In the genomic region with DNA sequence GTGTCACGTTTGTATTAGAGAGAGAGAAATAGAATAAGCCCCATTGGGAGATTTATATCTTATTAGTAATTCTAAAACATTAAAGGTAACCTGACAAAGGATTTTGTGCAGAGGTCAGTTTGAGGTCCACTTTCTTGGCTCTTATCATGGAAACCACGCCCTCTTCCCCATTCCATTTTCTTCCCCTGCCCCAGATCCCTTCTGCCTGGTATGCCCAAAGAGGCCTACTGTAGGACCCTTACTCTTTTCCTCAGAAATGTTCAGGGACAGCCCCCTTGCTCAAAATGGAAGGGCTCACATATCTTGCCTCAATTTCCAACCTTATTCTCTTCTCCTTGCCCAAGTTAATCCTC, we compare ENCODE assay signal across 2 cellular contexts.
TF ChIP-seq lines count a peak whose summit lies in the region.

No MANE protein-coding gene starts in this region.

TF ChIP-seq in A549, 52 proteins besides CTCF, POLR2A, EP300 and RAD21:
- TF ChIP-seq, protein P1, sequence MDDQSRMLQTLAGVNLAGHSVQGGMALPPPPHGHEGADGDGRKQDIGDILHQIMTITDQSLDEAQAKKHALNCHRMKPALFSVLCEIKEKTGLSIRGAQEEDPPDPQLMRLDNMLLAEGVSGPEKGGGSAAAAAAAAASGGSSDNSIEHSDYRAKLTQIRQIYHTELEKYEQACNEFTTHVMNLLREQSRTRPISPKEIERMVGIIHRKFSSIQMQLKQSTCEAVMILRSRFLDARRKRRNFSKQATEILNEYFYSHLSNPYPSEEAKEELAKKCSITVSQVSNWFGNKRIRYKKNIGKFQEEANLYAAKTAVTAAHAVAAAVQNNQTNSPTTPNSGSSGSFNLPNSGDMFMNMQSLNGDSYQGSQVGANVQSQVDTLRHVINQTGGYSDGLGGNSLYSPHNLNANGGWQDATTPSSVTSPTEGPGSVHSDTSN (IDR thresholded peaks at IDR 0.05): no peak
- TF ChIP-seq RNF2 (IDR thresholded peaks at IDR 0.05; ENCODE audit: borderline replicate concordance, low read depth) (no peak), SMC3 (IDR thresholded peaks at IDR 0.05) (no peak), KDM1A (IDR thresholded peaks at IDR 0.05; ENCODE audit: low read depth) (no peak), MAZ (IDR thresholded peaks at IDR 0.05; ENCODE audit: borderline replicate concordance, low read depth, low read length) (no peak), PHF8 (IDR thresholded peaks at IDR 0.05; ENCODE audit: borderline replicate concordance, low read depth) (no peak), CBX8 (IDR thresholded peaks at IDR 0.05) (no peak), JUNB (IDR thresholded peaks at IDR 0.05) (no peak), EHF (CRISPR knock-in tag; IDR thresholded peaks at IDR 0.05) (no peak), NR3C1 (IDR thresholded peaks at IDR 0.05) (no peak), TFCP2L1 (CRISPR knock-in tag; IDR thresholded peaks at IDR 0.05) (no peak), CBX2 (IDR thresholded peaks at IDR 0.05; ENCODE audit: borderline replicate concordance, low read depth) (no peak), FOXS1 (CRISPR knock-in tag; IDR thresholded peaks at IDR 0.05) (no peak), HOXB5 (CRISPR knock-in tag; IDR thresholded peaks at IDR 0.05) (no peak), CEBPB (IDR thresholded peaks at IDR 0.05) (no peak), POLR2AphosphoS2 (conservative IDR thresholded peaks at IDR 0.05; ENCODE audit: low read length) (no peak)
- TF ChIP-seq, protein P2, sequence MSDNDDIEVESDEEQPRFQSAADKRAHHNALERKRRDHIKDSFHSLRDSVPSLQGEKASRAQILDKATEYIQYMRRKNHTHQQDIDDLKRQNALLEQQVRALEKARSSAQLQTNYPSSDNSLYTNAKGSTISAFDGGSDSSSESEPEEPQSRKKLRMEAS (IDR thresholded peaks at IDR 0.05): no peak
- TF ChIP-seq, protein P3, sequence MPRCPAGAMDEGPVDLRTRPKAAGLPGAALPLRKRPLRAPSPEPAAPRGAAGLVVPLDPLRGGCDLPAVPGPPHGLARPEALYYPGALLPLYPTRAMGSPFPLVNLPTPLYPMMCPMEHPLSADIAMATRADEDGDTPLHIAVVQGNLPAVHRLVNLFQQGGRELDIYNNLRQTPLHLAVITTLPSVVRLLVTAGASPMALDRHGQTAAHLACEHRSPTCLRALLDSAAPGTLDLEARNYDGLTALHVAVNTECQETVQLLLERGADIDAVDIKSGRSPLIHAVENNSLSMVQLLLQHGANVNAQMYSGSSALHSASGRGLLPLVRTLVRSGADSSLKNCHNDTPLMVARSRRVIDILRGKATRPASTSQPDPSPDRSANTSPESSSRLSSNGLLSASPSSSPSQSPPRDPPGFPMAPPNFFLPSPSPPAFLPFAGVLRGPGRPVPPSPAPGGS (IDR thresholded peaks at IDR 0.05): no peak
- TF ChIP-seq, protein P4, sequence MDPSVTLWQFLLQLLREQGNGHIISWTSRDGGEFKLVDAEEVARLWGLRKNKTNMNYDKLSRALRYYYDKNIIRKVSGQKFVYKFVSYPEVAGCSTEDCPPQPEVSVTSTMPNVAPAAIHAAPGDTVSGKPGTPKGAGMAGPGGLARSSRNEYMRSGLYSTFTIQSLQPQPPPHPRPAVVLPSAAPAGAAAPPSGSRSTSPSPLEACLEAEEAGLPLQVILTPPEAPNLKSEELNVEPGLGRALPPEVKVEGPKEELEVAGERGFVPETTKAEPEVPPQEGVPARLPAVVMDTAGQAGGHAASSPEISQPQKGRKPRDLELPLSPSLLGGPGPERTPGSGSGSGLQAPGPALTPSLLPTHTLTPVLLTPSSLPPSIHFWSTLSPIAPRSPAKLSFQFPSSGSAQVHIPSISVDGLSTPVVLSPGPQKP (IDR thresholded peaks at IDR 0.05; ENCODE audit: low read depth, low read length): no peak
- TF ChIP-seq, protein P5, sequence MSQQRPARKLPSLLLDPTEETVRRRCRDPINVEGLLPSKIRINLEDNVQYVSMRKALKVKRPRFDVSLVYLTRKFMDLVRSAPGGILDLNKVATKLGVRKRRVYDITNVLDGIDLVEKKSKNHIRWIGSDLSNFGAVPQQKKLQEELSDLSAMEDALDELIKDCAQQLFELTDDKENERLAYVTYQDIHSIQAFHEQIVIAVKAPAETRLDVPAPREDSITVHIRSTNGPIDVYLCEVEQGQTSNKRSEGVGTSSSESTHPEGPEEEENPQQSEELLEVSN (IDR thresholded peaks at IDR 0.05; ENCODE audit: borderline replicate concordance, low read depth): no peak

TF ChIP-seq in K562, 482 proteins besides CTCF, POLR2A, EP300 and RAD21 (continues in another document):
- TF ChIP-seq HCFC1 (IDR thresholded peaks at IDR 0.05; ENCODE audit: low read depth, low read length): no peak
- TF ChIP-seq, protein P6, sequence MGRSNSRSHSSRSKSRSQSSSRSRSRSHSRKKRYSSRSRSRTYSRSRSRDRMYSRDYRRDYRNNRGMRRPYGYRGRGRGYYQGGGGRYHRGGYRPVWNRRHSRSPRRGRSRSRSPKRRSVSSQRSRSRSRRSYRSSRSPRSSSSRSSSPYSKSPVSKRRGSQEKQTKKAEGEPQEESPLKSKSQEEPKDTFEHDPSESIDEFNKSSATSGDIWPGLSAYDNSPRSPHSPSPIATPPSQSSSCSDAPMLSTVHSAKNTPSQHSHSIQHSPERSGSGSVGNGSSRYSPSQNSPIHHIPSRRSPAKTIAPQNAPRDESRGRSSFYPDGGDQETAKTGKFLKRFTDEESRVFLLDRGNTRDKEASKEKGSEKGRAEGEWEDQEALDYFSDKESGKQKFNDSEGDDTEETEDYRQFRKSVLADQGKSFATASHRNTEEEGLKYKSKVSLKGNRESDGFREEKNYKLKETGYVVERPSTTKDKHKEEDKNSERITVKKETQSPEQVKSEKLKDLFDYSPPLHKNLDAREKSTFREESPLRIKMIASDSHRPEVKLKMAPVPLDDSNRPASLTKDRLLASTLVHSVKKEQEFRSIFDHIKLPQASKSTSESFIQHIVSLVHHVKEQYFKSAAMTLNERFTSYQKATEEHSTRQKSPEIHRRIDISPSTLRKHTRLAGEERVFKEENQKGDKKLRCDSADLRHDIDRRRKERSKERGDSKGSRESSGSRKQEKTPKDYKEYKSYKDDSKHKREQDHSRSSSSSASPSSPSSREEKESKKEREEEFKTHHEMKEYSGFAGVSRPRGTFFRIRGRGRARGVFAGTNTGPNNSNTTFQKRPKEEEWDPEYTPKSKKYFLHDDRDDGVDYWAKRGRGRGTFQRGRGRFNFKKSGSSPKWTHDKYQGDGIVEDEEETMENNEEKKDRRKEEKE (IDR thresholded peaks at IDR 0.05; ENCODE audit: borderline replicate concordance in 1 of 2, control insufficient read depth in 1 of 2, low read depth in 2 of 2, low read length in 1 of 2): no peak
- no peak for TF ChIP-seq PHF21A (IDR thresholded peaks at IDR 0.05; ENCODE audit: borderline replicate concordance, low read depth)
- TF ChIP-seq, protein P7, sequence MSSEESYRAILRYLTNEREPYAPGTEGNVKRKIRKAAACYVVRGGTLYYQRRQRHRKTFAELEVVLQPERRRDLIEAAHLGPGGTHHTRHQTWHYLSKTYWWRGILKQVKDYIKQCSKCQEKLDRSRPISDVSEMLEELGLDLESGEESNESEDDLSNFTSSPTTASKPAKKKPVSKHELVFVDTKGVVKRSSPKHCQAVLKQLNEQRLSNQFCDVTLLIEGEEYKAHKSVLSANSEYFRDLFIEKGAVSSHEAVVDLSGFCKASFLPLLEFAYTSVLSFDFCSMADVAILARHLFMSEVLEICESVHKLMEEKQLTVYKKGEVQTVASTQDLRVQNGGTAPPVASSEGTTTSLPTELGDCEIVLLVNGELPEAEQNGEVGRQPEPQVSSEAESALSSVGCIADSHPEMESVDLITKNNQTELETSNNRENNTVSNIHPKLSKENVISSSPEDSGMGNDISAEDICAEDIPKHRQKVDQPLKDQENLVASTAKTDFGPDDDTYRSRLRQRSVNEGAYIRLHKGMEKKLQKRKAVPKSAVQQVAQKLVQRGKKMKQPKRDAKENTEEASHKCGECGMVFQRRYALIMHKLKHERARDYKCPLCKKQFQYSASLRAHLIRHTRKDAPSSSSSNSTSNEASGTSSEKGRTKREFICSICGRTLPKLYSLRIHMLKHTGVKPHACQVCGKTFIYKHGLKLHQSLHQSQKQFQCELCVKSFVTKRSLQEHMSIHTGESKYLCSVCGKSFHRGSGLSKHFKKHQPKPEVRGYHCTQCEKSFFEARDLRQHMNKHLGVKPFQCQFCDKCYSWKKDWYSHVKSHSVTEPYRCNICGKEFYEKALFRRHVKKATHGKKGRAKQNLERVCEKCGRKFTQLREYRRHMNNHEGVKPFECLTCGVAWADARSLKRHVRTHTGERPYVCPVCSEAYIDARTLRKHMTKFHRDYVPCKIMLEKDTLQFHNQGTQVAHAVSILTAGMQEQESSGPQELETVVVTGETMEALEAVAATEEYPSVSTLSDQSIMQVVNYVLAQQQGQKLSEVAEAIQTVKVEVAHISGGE (CRISPR knock-in tag; IDR thresholded peaks at IDR 0.05): peak in 1 of 3 experiments; percentile 80; a peak in 2 of 6 replicates
- TF ChIP-seq, protein P8, sequence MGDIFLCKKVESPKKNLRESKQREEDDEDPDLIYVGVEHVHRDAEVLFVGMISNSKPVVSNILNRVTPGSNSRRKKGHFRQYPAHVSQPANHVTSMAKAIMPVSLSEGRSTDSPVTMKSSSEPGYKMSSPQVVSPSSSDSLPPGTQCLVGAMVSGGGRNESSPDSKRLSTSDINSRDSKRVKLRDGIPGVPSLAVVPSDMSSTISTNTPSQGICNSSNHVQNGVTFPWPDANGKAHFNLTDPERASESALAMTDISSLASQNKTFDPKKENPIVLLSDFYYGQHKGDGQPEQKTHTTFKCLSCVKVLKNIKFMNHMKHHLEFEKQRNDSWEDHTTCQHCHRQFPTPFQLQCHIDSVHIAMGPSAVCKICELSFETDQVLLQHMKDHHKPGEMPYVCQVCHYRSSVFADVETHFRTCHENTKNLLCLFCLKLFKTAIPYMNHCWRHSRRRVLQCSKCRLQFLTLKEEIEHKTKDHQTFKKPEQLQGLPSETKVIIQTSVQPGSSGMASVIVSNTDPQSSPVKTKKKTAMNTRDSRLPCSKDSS (IDR thresholded peaks at IDR 0.05; ENCODE audit: low read depth, partially characterized antibody): no peak
- TF ChIP-seq NCOA6 (IDR thresholded peaks at IDR 0.05): no peak
- TF ChIP-seq NUFIP1 (IDR thresholded peaks at IDR 0.05; ENCODE audit: partially characterized antibody): no peak
- no peak for TF ChIP-seq JUND (IDR thresholded peaks at IDR 0.05; ENCODE audit: borderline replicate concordance, low read depth, low read length)
- TF ChIP-seq JUND (tag; IDR thresholded peaks at IDR 0.05; ENCODE audit: borderline replicate concordance, low read depth, low read length): peak; percentile 5; the same call in 1 of the 3 replicates
- TF ChIP-seq PHF20 (IDR thresholded peaks at IDR 0.05; ENCODE audit: partially characterized antibody): no peak
- no peak for TF ChIP-seq ZEB2 (IDR thresholded peaks at IDR 0.05)
- TF ChIP-seq FOXA3 (CRISPR knock-in tag; conservative IDR thresholded peaks at IDR 0.05 in 1 of 2, IDR thresholded peaks at IDR 0.05 in 1 of 2): no peak
- no peak for TF ChIP-seq HDAC2 (IDR thresholded peaks at IDR 0.05)
- no peak for TF ChIP-seq NR2C2 (CRISPR knock-in tag; IDR thresholded peaks at IDR 0.05)
- TF ChIP-seq NR2C2 (tag; IDR thresholded peaks at IDR 0.05): peak; percentile 10
- TF ChIP-seq DPF2 (IDR thresholded peaks at IDR 0.05): 0 out of 2 replicates have a peak, but pooled peaks have one; percentile 76
- TF ChIP-seq, protein P9, sequence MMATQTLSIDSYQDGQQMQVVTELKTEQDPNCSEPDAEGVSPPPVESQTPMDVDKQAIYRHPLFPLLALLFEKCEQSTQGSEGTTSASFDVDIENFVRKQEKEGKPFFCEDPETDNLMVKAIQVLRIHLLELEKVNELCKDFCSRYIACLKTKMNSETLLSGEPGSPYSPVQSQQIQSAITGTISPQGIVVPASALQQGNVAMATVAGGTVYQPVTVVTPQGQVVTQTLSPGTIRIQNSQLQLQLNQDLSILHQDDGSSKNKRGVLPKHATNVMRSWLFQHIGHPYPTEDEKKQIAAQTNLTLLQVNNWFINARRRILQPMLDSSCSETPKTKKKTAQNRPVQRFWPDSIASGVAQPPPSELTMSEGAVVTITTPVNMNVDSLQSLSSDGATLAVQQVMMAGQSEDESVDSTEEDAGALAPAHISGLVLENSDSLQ (IDR thresholded peaks at IDR 0.05): 0 out of 2 replicates have a peak, but pooled peaks have one; percentile 2
- no peak for TF ChIP-seq SOX6 (IDR thresholded peaks at IDR 0.05)
- no peak for TF ChIP-seq POLR2G (IDR thresholded peaks at IDR 0.05; ENCODE audit: low read depth, low read length)
- TF ChIP-seq SMARCA4 (IDR thresholded peaks at IDR 0.05): no peak
- TF ChIP-seq XRCC3 (IDR thresholded peaks at IDR 0.05): no peak
- TF ChIP-seq ZNF133 (CRISPR knock-in tag; IDR thresholded peaks at IDR 0.05): no peak
- TF ChIP-seq ZNF57 (CRISPR knock-in tag; IDR thresholded peaks at IDR 0.05): no peak
- TF ChIP-seq ETS2 (tag; IDR thresholded peaks at IDR 0.05; ENCODE audit: borderline replicate concordance, poor library complexity, severe bottlenecking): no peak
- TF ChIP-seq SMAD2 (IDR thresholded peaks at IDR 0.05; ENCODE audit: low read depth, low read length): no peak
- TF ChIP-seq NEUROD1 (IDR thresholded peaks at IDR 0.05; ENCODE audit: borderline replicate concordance, low read depth, low read length, partially characterized antibody): no peak
- TF ChIP-seq, protein P10, sequence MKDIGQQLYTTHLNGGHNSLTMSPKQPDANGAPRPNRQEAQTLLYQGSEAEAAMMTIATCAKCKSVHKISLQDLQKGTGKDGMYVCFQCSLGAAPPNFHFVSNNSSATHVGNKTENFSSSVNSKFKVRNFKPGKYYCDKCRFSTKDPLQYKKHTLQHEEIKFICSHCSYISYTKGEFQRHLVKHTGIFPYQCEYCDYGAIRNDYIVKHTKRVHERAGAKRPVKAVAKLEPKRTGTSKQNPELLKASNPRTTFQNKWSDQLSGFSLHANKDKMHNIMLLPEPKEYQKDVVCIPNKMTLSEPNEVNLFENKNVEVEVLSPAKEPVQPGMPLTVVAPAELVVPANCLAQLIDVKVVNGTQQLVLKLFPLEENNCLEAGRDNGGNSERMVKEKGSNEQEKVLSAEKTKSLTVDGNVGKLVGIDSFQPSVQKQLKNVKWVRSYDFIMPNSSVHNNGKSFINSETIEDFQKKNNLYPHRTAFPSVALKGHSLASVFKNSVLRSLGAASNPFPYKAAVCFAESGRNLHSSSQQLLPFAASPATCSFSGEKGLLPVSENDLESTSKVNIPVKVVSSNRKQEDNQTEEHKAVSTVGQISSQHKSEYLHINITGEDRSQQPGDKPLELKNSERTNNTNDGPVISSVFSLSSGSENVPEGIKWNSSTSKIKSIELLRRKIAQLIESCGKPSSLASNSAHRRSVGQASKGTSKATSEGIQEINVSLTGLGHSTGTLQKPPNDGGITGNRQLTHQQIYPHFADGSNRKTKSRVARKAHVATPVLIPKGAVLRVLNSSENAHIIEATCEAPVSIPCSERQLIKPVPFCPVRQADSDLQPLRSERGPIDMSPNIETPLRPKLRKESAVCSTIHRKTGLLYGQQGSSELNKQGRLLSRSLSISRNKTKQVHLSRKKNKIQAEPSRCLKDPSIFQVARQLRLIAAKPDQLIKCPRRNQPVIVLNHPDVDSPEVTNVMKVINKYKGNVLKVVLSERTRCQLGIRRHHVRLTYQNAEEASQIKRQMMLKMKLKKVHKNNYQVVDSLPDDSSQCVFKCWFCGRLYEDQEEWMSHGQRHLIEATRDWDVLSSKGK (CRISPR knock-in tag; IDR thresholded peaks at IDR 0.05): no peak
- TF ChIP-seq NFXL1 (CRISPR knock-in tag; IDR thresholded peaks at IDR 0.05): no peak
